1 cellular context compared by ENCODE assay signal in the genomic region with DNA sequence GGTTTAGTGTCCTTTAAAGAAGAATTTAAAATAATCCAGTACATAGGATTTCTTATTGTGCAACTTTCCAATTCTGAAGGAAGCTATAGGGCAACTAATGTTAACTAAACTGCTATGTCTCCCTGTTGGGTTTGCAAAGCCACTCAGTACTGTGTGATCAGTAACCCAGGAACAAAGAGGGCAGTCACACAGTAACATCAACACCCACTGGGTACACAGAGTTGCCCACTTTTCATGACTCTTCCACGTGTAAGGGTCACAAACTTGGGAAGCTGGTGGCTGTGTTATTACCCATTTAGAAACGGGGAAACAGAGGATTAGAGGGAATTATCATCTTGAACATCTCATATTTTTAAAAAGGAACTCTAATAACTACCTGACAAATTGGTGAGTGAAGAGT.
TF ChIP-seq lines count a peak whose summit lies in the region.

No MANE protein-coding gene starts in this region.

TF ChIP-seq in GM23338, 12 proteins besides CTCF, POLR2A, EP300 and RAD21 (continued from another document):
- TF ChIP-seq, protein P1, sequence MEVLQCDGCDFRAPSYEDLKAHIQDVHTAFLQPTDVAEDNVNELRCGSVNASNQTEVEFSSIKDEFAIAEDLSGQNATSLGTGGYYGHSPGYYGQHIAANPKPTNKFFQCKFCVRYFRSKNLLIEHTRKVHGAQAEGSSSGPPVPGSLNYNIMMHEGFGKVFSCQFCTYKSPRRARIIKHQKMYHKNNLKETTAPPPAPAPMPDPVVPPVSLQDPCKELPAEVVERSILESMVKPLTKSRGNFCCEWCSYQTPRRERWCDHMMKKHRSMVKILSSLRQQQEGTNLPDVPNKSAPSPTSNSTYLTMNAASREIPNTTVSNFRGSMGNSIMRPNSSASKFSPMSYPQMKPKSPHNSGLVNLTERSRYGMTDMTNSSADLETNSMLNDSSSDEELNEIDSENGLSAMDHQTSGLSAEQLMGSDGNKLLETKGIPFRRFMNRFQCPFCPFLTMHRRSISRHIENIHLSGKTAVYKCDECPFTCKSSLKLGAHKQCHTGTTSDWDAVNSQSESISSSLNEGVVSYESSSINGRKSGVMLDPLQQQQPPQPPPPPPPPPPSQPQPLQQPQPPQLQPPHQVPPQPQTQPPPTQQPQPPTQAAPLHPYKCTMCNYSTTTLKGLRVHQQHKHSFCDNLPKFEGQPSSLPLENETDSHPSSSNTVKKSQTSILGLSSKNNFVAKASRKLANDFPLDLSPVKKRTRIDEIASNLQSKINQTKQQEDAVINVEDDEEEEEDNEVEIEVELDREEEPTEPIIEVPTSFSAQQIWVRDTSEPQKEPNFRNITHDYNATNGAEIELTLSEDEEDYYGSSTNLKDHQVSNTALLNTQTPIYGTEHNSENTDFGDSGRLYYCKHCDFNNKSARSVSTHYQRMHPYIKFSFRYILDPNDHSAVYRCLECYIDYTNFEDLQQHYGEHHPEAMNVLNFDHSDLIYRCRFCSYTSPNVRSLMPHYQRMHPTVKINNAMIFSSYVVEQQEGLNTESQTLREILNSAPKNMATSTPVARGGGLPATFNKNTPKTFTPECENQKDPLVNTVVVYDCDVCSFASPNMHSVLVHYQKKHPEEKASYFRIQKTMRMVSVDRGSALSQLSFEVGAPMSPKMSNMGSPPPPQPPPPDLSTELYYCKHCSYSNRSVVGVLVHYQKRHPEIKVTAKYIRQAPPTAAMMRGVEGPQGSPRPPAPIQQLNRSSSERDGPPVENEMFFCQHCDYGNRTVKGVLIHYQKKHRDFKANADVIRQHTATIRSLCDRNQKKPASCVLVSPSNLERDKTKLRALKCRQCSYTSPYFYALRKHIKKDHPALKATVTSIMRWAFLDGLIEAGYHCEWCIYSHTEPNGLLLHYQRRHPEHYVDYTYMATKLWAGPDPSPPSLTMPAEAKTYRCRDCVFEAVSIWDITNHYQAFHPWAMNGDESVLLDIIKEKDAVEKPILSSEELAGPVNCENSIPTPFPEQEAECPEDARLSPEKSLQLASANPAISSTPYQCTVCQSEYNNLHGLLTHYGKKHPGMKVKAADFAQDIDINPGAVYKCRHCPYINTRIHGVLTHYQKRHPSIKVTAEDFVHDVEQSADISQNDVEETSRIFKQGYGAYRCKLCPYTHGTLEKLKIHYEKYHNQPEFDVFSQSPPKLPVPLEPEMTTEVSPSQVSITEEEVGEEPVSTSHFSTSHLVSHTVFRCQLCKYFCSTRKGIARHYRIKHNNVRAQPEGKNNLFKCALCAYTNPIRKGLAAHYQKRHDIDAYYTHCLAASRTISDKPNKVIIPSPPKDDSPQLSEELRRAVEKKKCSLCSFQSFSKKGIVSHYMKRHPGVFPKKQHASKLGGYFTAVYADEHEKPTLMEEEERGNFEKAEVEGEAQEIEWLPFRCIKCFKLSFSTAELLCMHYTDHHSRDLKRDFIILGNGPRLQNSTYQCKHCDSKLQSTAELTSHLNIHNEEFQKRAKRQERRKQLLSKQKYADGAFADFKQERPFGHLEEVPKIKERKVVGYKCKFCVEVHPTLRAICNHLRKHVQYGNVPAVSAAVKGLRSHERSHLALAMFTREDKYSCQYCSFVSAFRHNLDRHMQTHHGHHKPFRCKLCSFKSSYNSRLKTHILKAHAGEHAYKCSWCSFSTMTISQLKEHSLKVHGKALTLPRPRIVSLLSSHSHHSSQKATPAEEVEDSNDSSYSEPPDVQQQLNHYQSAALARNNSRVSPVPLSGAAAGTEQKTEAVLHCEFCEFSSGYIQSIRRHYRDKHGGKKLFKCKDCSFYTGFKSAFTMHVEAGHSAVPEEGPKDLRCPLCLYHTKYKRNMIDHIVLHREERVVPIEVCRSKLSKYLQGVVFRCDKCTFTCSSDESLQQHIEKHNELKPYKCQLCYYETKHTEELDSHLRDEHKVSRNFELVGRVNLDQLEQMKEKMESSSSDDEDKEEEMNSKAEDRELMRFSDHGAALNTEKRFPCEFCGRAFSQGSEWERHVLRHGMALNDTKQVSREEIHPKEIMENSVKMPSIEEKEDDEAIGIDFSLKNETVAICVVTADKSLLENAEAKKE (CRISPR knock-in tag; IDR thresholded peaks at IDR 0.05), result no peak
- TF ChIP-seq ZNF331 (CRISPR knock-in tag; IDR thresholded peaks at IDR 0.05; ENCODE audit: low read depth), result no peak
- TF ChIP-seq, protein P2, sequence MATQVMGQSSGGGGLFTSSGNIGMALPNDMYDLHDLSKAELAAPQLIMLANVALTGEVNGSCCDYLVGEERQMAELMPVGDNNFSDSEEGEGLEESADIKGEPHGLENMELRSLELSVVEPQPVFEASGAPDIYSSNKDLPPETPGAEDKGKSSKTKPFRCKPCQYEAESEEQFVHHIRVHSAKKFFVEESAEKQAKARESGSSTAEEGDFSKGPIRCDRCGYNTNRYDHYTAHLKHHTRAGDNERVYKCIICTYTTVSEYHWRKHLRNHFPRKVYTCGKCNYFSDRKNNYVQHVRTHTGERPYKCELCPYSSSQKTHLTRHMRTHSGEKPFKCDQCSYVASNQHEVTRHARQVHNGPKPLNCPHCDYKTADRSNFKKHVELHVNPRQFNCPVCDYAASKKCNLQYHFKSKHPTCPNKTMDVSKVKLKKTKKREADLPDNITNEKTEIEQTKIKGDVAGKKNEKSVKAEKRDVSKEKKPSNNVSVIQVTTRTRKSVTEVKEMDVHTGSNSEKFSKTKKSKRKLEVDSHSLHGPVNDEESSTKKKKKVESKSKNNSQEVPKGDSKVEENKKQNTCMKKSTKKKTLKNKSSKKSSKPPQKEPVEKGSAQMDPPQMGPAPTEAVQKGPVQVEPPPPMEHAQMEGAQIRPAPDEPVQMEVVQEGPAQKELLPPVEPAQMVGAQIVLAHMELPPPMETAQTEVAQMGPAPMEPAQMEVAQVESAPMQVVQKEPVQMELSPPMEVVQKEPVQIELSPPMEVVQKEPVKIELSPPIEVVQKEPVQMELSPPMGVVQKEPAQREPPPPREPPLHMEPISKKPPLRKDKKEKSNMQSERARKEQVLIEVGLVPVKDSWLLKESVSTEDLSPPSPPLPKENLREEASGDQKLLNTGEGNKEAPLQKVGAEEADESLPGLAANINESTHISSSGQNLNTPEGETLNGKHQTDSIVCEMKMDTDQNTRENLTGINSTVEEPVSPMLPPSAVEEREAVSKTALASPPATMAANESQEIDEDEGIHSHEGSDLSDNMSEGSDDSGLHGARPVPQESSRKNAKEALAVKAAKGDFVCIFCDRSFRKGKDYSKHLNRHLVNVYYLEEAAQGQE (IDR thresholded peaks at IDR 0.05; ENCODE audit: unreplicated experiment), result no peak
- no peak for TF ChIP-seq POLR2AphosphoS5 (IDR thresholded peaks at IDR 0.05; ENCODE audit: low read depth)
- TF ChIP-seq JUNB (IDR thresholded peaks at IDR 0.05; ENCODE audit: unreplicated experiment), result no peak
- TF ChIP-seq EZH2phosphoT487 (IDR thresholded peaks at IDR 0.05; ENCODE audit: unreplicated experiment), result no peak
